Comparison of ENCODE assay signal across 8 cellular contexts in the genomic region with DNA sequence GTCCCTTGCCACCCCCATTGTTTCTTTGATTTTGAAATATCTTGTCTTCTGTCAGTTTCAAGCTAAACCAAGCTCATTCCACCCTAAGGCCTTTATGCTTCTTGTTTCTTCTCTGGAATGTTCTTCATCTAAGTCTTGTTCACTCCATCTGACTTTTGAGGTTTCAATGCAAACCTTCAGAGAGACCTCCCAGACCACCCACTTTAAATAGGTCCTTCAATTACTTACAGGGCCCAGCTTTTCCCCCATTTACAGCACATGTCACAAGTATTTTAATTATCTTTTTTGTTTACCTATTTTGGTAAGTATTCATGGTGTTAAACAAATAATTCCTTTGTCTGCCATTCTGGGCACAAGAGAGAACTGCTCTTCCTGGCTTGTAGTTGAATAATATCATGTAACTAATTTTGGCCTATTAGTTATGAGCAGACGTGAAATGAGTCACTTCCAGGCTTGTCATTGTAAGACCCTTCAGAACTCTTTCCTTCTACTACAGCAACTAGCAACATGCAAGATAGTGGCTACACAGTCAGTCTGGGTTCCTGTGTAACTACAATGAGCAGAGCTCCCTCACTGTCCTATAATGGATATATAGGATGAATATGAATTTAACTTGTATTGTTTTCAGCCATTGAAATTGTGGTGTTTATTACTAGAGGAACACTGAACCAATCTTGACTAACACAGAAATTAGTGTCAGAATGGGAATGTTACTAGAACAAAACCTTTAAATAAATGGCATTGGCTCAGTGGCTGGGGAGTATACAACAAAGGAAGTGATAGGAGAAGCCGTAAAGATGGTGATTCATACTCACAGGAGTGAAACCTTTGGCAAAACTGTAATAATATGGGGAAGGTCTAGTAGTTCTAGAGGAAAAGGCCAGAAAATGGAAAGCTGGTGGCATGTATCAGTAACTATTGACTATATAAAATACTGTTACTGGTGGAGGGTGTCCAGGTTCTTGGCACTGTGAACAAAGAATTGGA. TPM values are rescaled to one million over a fixed set of nuclear protein-coding genes. Genes with fewer than 3 reads are reported as not detected.
DNase-seq lines count a peak whose midpoint lies in the region; TF ChIP-seq lines count a peak whose summit lies in the region.

No MANE protein-coding gene starts in this region.

- WGBS in tibial nerve, 2 donors = 43 to 52% methylated on average over 2 of the region's 2 CpGs

- no peak for TF ChIP-seq CTCF in fibroblast of mammary gland (conservative IDR thresholded peaks at IDR 0.05; ENCODE audit: control insufficient read depth, insufficient read depth, low read depth, low read length)
- no peak for TF ChIP-seq CTCF in tibial nerve (IDR thresholded peaks at IDR 0.05)
- TF ChIP-seq CTCF in GM13976 (IDR thresholded peaks at IDR 0.05; ENCODE audit: borderline replicate concordance, control extremely low read depth, extremely low read depth, insufficient read depth, missing control alignments) = no peak

- no peaks in the 10 kb centered on the region for H3K9me3 ChIP-seq in tibial nerve

- no peaks in the 10 kb centered on the region for H3K36me3 ChIP-seq in tibial nerve

- TF ChIP-seq POLR2A in tibial nerve (IDR thresholded peaks at IDR 0.05) = no peak

- no peaks in the 10 kb centered on the region for H3K27me3 Mint-ChIP-seq in activated naive CD4-positive, alpha-beta T cell treated with anti-CD3 and anti-CD28 coated beads, Interleukin-2, amount 10 ng/mL, durations not matched to agents 7 days and 5 days

- no peaks in the 10 kb centered on the region for H3K9me3 Mint-ChIP-seq in activated naive CD4-positive, alpha-beta T cell treated with anti-CD3 and anti-CD28 coated beads, Interleukin-2, amount 10 ng/mL, durations not matched to agents 7 days and 5 days

- CTCF ChIA-PET in activated naive CD4-positive, alpha-beta T cell treated with anti-CD3 and anti-CD28 coated beads, Interleukin-2, amount 10 ng/mL, durations not matched to agents 7 days and 5 days (lab: Charles Lee) = no interaction called here

- no peak for DNase-seq in activated naive CD4-positive, alpha-beta T cell treated with anti-CD3 and anti-CD28 coated beads, Interleukin-2, amount 10 ng/mL, durations not matched to agents 7 days and 5 days
- DNase-seq in activated naive CD4-positive, alpha-beta T cell treated with anti-CD3 and anti-CD28 coated beads, Interleukin-2, amount 50 U/mL, for 16 hours = no peak
- DNase-seq in NCI-H226 (peak; percentile 39), fibroblast of mammary gland (ENCODE audit: low read depth) (peak; percentile 65), tibial nerve (ENCODE audit: low spot score in 2 of 2) (no peak), GM13976 (ENCODE audit: low spot score) (no peak), DMS79 treated with DMSO at 0.1 percent for 48 hours (lab: John Stamatoyannopoulos, UW) (no peak), NCI-H446 (lab: John Stamatoyannopoulos, UW) (no peak)

- peak overlapping the region; percentile 72 for H3K4me3 Mint-ChIP-seq in activated naive CD4-positive, alpha-beta T cell treated with anti-CD3 and anti-CD28 coated beads, Interleukin-2, amount 10 ng/mL, durations not matched to agents 7 days and 5 days

- peaks cover 0 to 21% (median 14%) of the 10 kb centered on the region in 4 donors for H3K4me1 ChIP-seq in tibial nerve

- peaks cover 2% of the 10 kb centered on the region for H3K36me3 Mint-ChIP-seq in activated naive CD4-positive, alpha-beta T cell treated with anti-CD3 and anti-CD28 coated beads, Interleukin-2, amount 10 ng/mL, durations not matched to agents 7 days and 5 days

- H3K27ac ChIP-seq in tibial nerve = peak overlapping the region in 3 of 4 donors; percentile 41 to 66 (median 56)

- in situ Hi-C loops in GM13976 (cut with MboI; ENCODE audit: low sequenced_read_pairs, unreplicated experiment) = no loop called here

- H3K4me3 ChIP-seq in fibroblast of mammary gland (ENCODE audit: control insufficient read depth, low read depth, low read length) = no peak overlapping the region
- peak overlapping the region in 1 of 4 donors; percentile 11 for H3K4me3 ChIP-seq in tibial nerve

- H3K27ac Mint-ChIP-seq in activated naive CD4-positive, alpha-beta T cell treated with anti-CD3 and anti-CD28 coated beads, Interleukin-2, amount 10 ng/mL, durations not matched to agents 7 days and 5 days = peak overlapping the region; percentile 93

- peaks cover 66% of the 10 kb centered on the region for H3K4me1 Mint-ChIP-seq in activated naive CD4-positive, alpha-beta T cell treated with anti-CD3 and anti-CD28 coated beads, Interleukin-2, amount 10 ng/mL, durations not matched to agents 7 days and 5 days

- no peaks in the 10 kb centered on the region for H3K27me3 ChIP-seq in tibial nerve

- peak in 1 of 2 donors; percentile 19 for TF ChIP-seq EP300 in tibial nerve (IDR thresholded peaks at IDR 0.05)

RNA-seq across cellular contexts. Expression of a gene that starts 2.8 kb away (rescaled TPM):
- 10 to 100 TPM; 66.3 to 94.6 (median 75.0) TPM for total RNA-seq in tibial nerve

Comparison
In these comparisons a context has a peak if more than half of its experiments do, and no peak if none do; other contexts are left out.
1. DNase-seq: peak in NCI-H226 (single experiment) and fibroblast of mammary gland (single experiment); none in activated naive CD4-positive, alpha-beta T cell treated with anti-CD3 and anti-CD28 coated beads, Interleukin-2, amount 10 ng/mL, durations not matched to agents 7 days and 5 days (single experiment), activated naive CD4-positive, alpha-beta T cell treated with anti-CD3 and anti-CD28 coated beads, Interleukin-2, amount 50 U/mL, for 16 hours (single experiment), tibial nerve (0 of 2), GM13976 (single experiment), DMS79 treated with DMSO at 0.1 percent for 48 hours (single experiment) and NCI-H446 (0 of 2).